In the genomic region with DNA sequence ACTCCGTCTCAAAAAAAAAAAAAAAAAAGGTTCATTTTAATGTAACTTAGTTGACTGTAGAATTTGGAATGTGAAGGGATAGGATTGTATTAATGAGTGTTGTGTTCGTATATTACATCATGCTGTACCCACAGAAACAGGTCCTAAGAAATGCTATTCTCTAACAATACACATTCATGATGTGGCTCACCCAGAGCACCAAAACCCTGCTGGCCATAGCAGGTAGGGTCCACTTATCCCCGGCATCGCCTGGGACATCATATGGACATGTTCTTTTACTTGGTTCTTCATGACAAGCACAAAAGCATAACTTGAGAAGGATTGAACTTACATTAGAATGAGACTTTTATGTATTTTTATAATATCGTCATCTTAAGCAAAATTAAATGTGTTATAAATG, we compare ENCODE assay signal across 30 cellular contexts.
"Had no signal": no experiment of that assay in that cellular context is flagged by ENCODE, and none has a peak within 500 bp of the region (broad histone marks: within the 10 kb centered on the region; RNA-seq: fewer than 3 reads in every experiment).

No MANE protein-coding gene starts in this region.

- H3K27me3 Mint-ChIP-seq: stimulated activated naive CD8-positive, alpha-beta T cell treated with anti-CD3 and anti-CD28 coated beads, Interleukin-15, Interleukin-2, amounts not matched to agents 100 ng/mL and 50 ng/mL, for 24 hours had no signal

- H3K9me3 Mint-ChIP-seq: naive thymus-derived CD8-positive, alpha-beta T cell; nephron; stimulated activated naive CD8-positive, alpha-beta T cell treated with anti-CD3 and anti-CD28 coated beads, Interleukin-15, Interleukin-2, amounts not matched to agents 100 ng/mL and 50 ng/mL, for 24 hours had no signal

- DNase-seq: kidney glomerular epithelial cell; left cardiac atrium; lower lobe of right lung; mammary epithelial cell; mesenchymal stem cell; naive thymus-derived CD8-positive, alpha-beta T cell; nucleus accumbens; pancreas; posterior cingulate gyrus; retina; right cardiac atrium; stimulated activated CD4-positive, alpha-beta T cell treated with anti-CD3 and anti-CD28 coated beads, Interleukin-12 subunit alpha, Interleukin-12 subunit beta, amount 100 ng/mL, for 4 hours; stimulated activated CD4-positive, alpha-beta T cell treated with anti-CD3 and anti-CD28 coated beads, Interleukin-15, amount 100 ng/mL, for 24 hours; stimulated activated CD4-positive, alpha-beta T cell treated with anti-CD3 and anti-CD28 coated beads, Interleukin-2, amount 100 ng/mL, for 24 hours; stimulated activated CD4-positive, alpha-beta T cell treated with anti-CD3 and anti-CD28 coated beads, Interleukin-4, amount 100 ng/mL, for 24 hours; stimulated activated naive CD4-positive, alpha-beta T cell; tibial artery; trophoblast cell; uterus had no signal

- H3K36me3 ChIP-seq: lower lobe of right lung, pancreas, prostate gland, suprapubic skin, thoracic aorta, tibial artery, uterus had no signal

- ATAC-seq: left cardiac atrium; left lobe of liver; lower lobe of right lung; naive thymus-derived CD8-positive, alpha-beta T cell; pancreas; right cardiac atrium; sciatic nerve; stimulated activated effector memory CD8-positive, alpha-beta T cell treated with anti-CD3 and anti-CD28 coated beads, Interleukin-12 subunit alpha, Interleukin-12 subunit beta, amount 100 ng/mL, for 72 hours had no signal

- H3K4me1 Mint-ChIP-seq: naive thymus-derived CD8-positive, alpha-beta T cell; nephron; neural crest cell; stimulated activated effector memory CD8-positive, alpha-beta T cell treated with anti-CD3 and anti-CD28 coated beads, Interleukin-12 subunit alpha, Interleukin-12 subunit beta, amount 100 ng/mL, for 72 hours had no signal

- H3K27ac Mint-ChIP-seq: naive thymus-derived CD8-positive, alpha-beta T cell; nephron; stimulated activated effector memory CD8-positive, alpha-beta T cell treated with anti-CD3 and anti-CD28 coated beads, Interleukin-12 subunit alpha, Interleukin-12 subunit beta, amount 100 ng/mL, for 72 hours; stimulated activated naive CD8-positive, alpha-beta T cell treated with anti-CD3 and anti-CD28 coated beads, Interleukin-15, Interleukin-2, amounts not matched to agents 100 ng/mL and 50 ng/mL, for 24 hours had no signal

- H3K27ac ChIP-seq: lower lobe of right lung, pancreas, prostate gland, skin epidermis, suprapubic skin, thoracic aorta, tibial artery, uterus had no signal

- H3K4me1 ChIP-seq: lower lobe of right lung, pancreas, prostate gland, suprapubic skin, uterus had no signal

- H3K4me3 ChIP-seq: lower lobe of right lung, pancreas, prostate gland, skin epidermis, suprapubic skin, thoracic aorta, tibial artery, uterus had no signal

- H3K9me3 ChIP-seq: lower lobe of right lung, pancreas, prostate gland, suprapubic skin, thoracic aorta, tibial artery, uterus had no signal

- H3K27me3 ChIP-seq: pancreas, suprapubic skin, tibial artery, uterus had no signal

- FAIRE-seq: keratinocyte, pancreas had no signal

- H3K4me3 Mint-ChIP-seq: naive thymus-derived CD8-positive, alpha-beta T cell; nephron; neural crest cell; stimulated activated effector memory CD8-positive, alpha-beta T cell treated with anti-CD3 and anti-CD28 coated beads, Interleukin-12 subunit alpha, Interleukin-12 subunit beta, amount 100 ng/mL, for 72 hours; stimulated activated naive CD8-positive, alpha-beta T cell treated with anti-CD3 and anti-CD28 coated beads, Interleukin-15, Interleukin-2, amounts not matched to agents 100 ng/mL and 50 ng/mL, for 24 hours had no signal

- H3K36me3 Mint-ChIP-seq: naive thymus-derived CD8-positive, alpha-beta T cell; stimulated activated effector memory CD8-positive, alpha-beta T cell treated with anti-CD3 and anti-CD28 coated beads, Interleukin-12 subunit alpha, Interleukin-12 subunit beta, amount 100 ng/mL, for 72 hours had no signal
